ENCODE assay signal across 9 cellular contexts in genomic region chrX:70453024-70453618, GRCh38. TPM values are rescaled to one million over a fixed set of nuclear protein-coding genes. Genes with fewer than 3 reads are reported as not detected.
A peak's percentile ranks its signal among the peaks of the same experiment; 100 is the strongest.
DNase-seq lines count a peak whose midpoint lies in the region; ATAC-seq and TF ChIP-seq lines count a peak whose summit lies in the region.
"Had no signal": no experiment of that assay in that cellular context is flagged by ENCODE, and none has a peak within 500 bp of the region (broad histone marks: within the 10 kb centered on the region; RNA-seq: fewer than 3 reads in every experiment).

No MANE protein-coding gene starts in this region.

- no peaks in the 10 kb centered on the region for H3K36me3 Mint-ChIP-seq in IgD-negative memory B cell
- H3K36me3 Mint-ChIP-seq in central memory CD8-positive, alpha-beta T cell (ENCODE audit: insufficient read depth) = peaks cover 8% of the 10 kb centered on the region
- H3K36me3 Mint-ChIP-seq in neural crest cell (ENCODE audit: low read depth) = peaks cover 6% of the 10 kb centered on the region

- H3K27me3 Mint-ChIP-seq in IgD-negative memory B cell = peaks cover 2% of the 10 kb centered on the region
- H3K27me3 Mint-ChIP-seq in central memory CD8-positive, alpha-beta T cell = no peaks in the 10 kb centered on the region
- H3K27me3 Mint-ChIP-seq in neural crest cell (ENCODE audit: low read depth) = no peaks in the 10 kb centered on the region

- H3K27ac Mint-ChIP-seq in IgD-negative memory B cell (peak overlapping the region in 2 of 3 donors; percentile 23 to 80), neural crest cell (ENCODE audit: unreplicated experiment) (no peak overlapping the region)
- H3K27ac Mint-ChIP-seq in central memory CD8-positive, alpha-beta T cell (ENCODE audit: low read depth) = peak overlapping the region; percentile 90

- H3K4me1 Mint-ChIP-seq in IgD-negative memory B cell (peaks cover 15 to 31% (median 25%) of the 10 kb centered on the region in 3 donors), neural crest cell (peaks cover 39% of the 10 kb centered on the region)
- peaks cover 49% of the 10 kb centered on the region for H3K4me1 Mint-ChIP-seq in central memory CD8-positive, alpha-beta T cell

- CTCF ChIA-PET in HEK293T (lab: Yijun Ruan, JAX) = interaction anchor here (0.7 to 2.0 kb wide), 5 partner anchors 9 to 320 kb away, joined by 3 to 8 read pairs (median 3); partner anchors contain the start of gene IGBP1

- no peaks in the 10 kb centered on the region for H3K9me3 Mint-ChIP-seq in IgD-negative memory B cell
- no peaks in the 10 kb centered on the region for H3K9me3 Mint-ChIP-seq in central memory CD8-positive, alpha-beta T cell
- no peaks in the 10 kb centered on the region for H3K9me3 Mint-ChIP-seq in neural crest cell

- ATAC-seq in central memory CD8-positive, alpha-beta T cell (replicated peaks; ENCODE audit: extremely low read depth, poor library complexity, severe bottlenecking) = no peak
- ATAC-seq in HG03432 (IDR thresholded peaks at IDR 0.05; ENCODE audit: unreplicated experiment) = no peak

- no peak for DNase-seq in central memory CD8-positive, alpha-beta T cell (ENCODE audit: low spot score in 2 of 2)
- DNase-seq in neural crest cell (ENCODE audit: low read depth, low spot score) (no peak), KBM-7 (no peak), HEK293T (ENCODE audit: extremely low spot score) (no peak), NCI-H1694 (lab: John Stamatoyannopoulos, UW) (no peak)

- peak overlapping the region; percentile 73 for H3K27ac ChIP-seq in C4-2B

- TF ChIP-seq CTCF in C4-2B (conservative IDR thresholded peaks at IDR 0.05) (no peak), neural crest cell (conservative IDR thresholded peaks at IDR 0.05) (no peak)

- H3K4me3 Mint-ChIP-seq in IgD-negative memory B cell (peak overlapping the region; percentile 67 to 94 (median 79)), neural crest cell (peak overlapping the region; percentile 93)
- peak overlapping the region; percentile 86 for H3K4me3 Mint-ChIP-seq in central memory CD8-positive, alpha-beta T cell

- POLR2A ChIA-PET in HEK293T (lab: Yijun Ruan, JAX) = interaction anchor here (2.0 kb wide), 1 partner anchor 19 kb away, joined by 8 read pairs; no protein-coding TSS in a partner anchor

- in situ Hi-C loops in KBM-7 (cut with MboI; ENCODE audit: low pct_unique_long_range_greater_than_20kb, low sequenced_read_pairs) = loop anchor here (10.0 kb wide), 1 partner anchor 102 kb away; no protein-coding TSS in a partner anchor

TF ChIP-seq in HEK293T, 16 proteins besides CTCF, POLR2A, EP300 and RAD21:
- TF ChIP-seq PKNOX1 (IDR thresholded peaks at IDR 0.05) = no peak
- TF ChIP-seq SP1 (IDR thresholded peaks at IDR 0.05) = no peak
- no peak for TF ChIP-seq SUZ12 (IDR thresholded peaks at IDR 0.05)
- no peak for TF ChIP-seq HDGF (IDR thresholded peaks at IDR 0.05; ENCODE audit: borderline replicate concordance)
- no peak for TF ChIP-seq TARDBP (IDR thresholded peaks at IDR 0.05)
- no peak for TF ChIP-seq ELF4 (IDR thresholded peaks at IDR 0.05)
- no peak for TF ChIP-seq L3MBTL2 (conservative IDR thresholded peaks at IDR 0.05)

RNA-seq across cellular contexts. Expression of gene DLG3, which starts 8.5 kb away (rescaled TPM):
- polyA plus RNA-seq in IgD-negative memory B cell = 1.2 TPM
- 54.3 and 65.6 TPM in 2 replicates for total RNA-seq in neural crest cell

RNA-seq across cellular contexts. Expression of gene GDPD2, which starts 30.0 kb away (rescaled TPM):
- polyA plus RNA-seq in IgD-negative memory B cell = not detected
- 5.3 and 6.0 TPM in 2 replicates for total RNA-seq in neural crest cell
- total RNA-seq: pulmonary artery endothelial cell had no signal
